In the genomic region with DNA sequence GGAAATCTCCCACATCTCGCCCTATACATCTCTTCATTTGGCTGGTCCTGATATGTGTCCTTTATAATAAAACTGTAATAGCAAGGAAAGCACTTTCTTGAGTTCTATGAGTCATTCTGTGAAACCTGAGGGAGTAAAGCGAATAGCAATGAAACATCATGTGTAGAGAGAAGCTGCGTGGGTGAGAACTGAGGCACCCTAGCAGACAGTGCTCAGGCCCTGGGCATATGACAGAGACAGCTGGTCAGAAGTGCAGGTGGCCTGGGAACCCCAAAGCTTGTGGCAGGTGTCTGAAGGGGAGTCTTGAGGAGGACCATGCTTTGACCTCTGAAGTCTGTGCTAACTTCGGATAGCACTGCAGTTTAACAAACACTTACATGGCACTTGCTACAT, we compare ENCODE assay signal across 8 cellular contexts. TPM values are rescaled to one million over a fixed set of nuclear protein-coding genes. Genes with fewer than 3 reads are reported as not detected.
DNase-seq lines count a peak whose midpoint lies in the region; ATAC-seq, FAIRE-seq and TF ChIP-seq lines count a peak whose summit lies in the region.

No MANE protein-coding gene starts in this region.

- H3K4me1 ChIP-seq in gastrocnemius medialis: peaks cover 9 to 11% of the 10 kb centered on the region in 2 donors
- H3K4me1 ChIP-seq in small intestine (ENCODE audit: control insufficient read depth in 2 of 2, insufficient read depth in 1 of 2, low read depth in 1 of 2, low read length in 1 of 2): peaks cover 2 to 5% of the 10 kb centered on the region in 2 donors

- no peak for TF ChIP-seq CTCF in gastrocnemius medialis (IDR thresholded peaks at IDR 0.05 in 4 of 5, conservative IDR thresholded peaks at IDR 0.05 in 1 of 5)

- WGBS in small intestine, 3 donors: 76 to 83% (median 79%) methylated on average over 4 of the region's 4 CpGs

- H3K27me3 ChIP-seq in gastrocnemius medialis (no peaks in the 10 kb centered on the region), small intestine (ENCODE audit: control insufficient read depth in 2 of 2, insufficient read depth in 2 of 2, low read length in 2 of 2) (no peaks in the 10 kb centered on the region)

- intact Hi-C loops in gastrocnemius medialis (cut with DNase I; ENCODE audit: low total_unique reads): loop anchor here (2.0 to 10.0 kb wide), 3 partner anchors 19 to 369 kb away; a partner anchor contains a TSS

- H3K4me3 ChIP-seq in gastrocnemius medialis: no peak overlapping the region
- no peak overlapping the region for H3K4me3 ChIP-seq in small intestine (ENCODE audit: low read depth in 1 of 2, low read length in 2 of 2)

- TF ChIP-seq POLR2A in gastrocnemius medialis (IDR thresholded peaks at IDR 0.05) (no peak), H54 (IDR thresholded peaks at IDR 0.05; ENCODE audit: low read depth, low read length) (no peak)

- peak; percentile 52 to 65 for DNase-seq in activated T-cell treated with anti-CD3 and anti-CD28 coated beads, Interleukin-2, amount 50 U/mL, for 48 hours
- peak; percentile 20 for DNase-seq in stimulated activated CD4-positive, alpha-beta T cell treated with anti-CD3 and anti-CD28 coated beads, Interleukin-4, amount 100 ng/mL, for 1 hour
- no peak for DNase-seq in gastrocnemius medialis
- no peak for DNase-seq in small intestine
- DNase-seq in H54 (ENCODE audit: insufficient read length, low spot score): no peak
- DNase-seq in NCI-H2171 (lab: John Stamatoyannopoulos, UW): no peak

- H3K27ac ChIP-seq in gastrocnemius medialis (no peak overlapping the region), small intestine (ENCODE audit: low read depth in 1 of 2, low read length in 1 of 2) (no peak overlapping the region)

- H3K9me3 ChIP-seq in gastrocnemius medialis (no peaks in the 10 kb centered on the region), small intestine (ENCODE audit: control insufficient read depth, low read depth) (no peaks in the 10 kb centered on the region)

- H3K36me3 ChIP-seq in gastrocnemius medialis (no peaks in the 10 kb centered on the region), small intestine (ENCODE audit: control insufficient read depth in 2 of 2, insufficient read depth in 2 of 2, low read length in 2 of 2) (no peaks in the 10 kb centered on the region)

- in situ Hi-C loops in gastrocnemius medialis (cut with MboI; ENCODE audit: low sequenced_read_pairs in 4 of 4): no loop called here

- FAIRE-seq in small intestine (lab: Jason Lieb, UNC) (no peak), H54 (lab: Jason Lieb, UNC) (no peak)

- peak; percentile 55 for ATAC-seq in GM19351 (IDR thresholded peaks at IDR 0.05; ENCODE audit: unreplicated experiment)
- ATAC-seq in HG03064 (IDR thresholded peaks at IDR 0.05; ENCODE audit: low read depth, unreplicated experiment): peak; percentile 37
- ATAC-seq in gastrocnemius medialis: no peak

RNA-seq across cellular contexts. Expression of a gene that starts 1.3 kb away (rescaled TPM):
- 10 to 100 TPM in 1 of 4 donors, 1 to 10 TPM in 3; 5.4 to 13.6 (median 9.4) TPM for total RNA-seq in gastrocnemius medialis
- 10 to 100 TPM in 1 of 3 donors, 1 to 10 TPM in 2; 3.2 to 11.9 (median 5.1) TPM for polyA plus RNA-seq in small intestine

RNA-seq across cellular contexts. Expression of a gene that starts 36.8 kb away (rescaled TPM):
- 10 to 100 TPM; 16.0 to 39.9 (median 21.2) TPM for total RNA-seq in gastrocnemius medialis
- polyA plus RNA-seq in small intestine: 10 to 100 TPM; 14.3 to 36.3 (median 16.8) TPM

Comparison
In these comparisons a context has a peak if more than half of its experiments do, and no peak if none do; other contexts are left out.
1. ATAC-seq: peak in GM19351 (single experiment) and HG03064 (single experiment); none in gastrocnemius medialis (0 of 2).
2. DNase-seq: peak in activated T-cell treated with anti-CD3 and anti-CD28 coated beads, Interleukin-2, amount 50 U/mL, for 48 hours (2 of 2) and stimulated activated CD4-positive, alpha-beta T cell treated with anti-CD3 and anti-CD28 coated beads, Interleukin-4, amount 100 ng/mL, for 1 hour (single experiment); none in gastrocnemius medialis (0 of 2), small intestine (single experiment), H54 (single experiment) and NCI-H2171 (single experiment).